In the genomic region with DNA sequence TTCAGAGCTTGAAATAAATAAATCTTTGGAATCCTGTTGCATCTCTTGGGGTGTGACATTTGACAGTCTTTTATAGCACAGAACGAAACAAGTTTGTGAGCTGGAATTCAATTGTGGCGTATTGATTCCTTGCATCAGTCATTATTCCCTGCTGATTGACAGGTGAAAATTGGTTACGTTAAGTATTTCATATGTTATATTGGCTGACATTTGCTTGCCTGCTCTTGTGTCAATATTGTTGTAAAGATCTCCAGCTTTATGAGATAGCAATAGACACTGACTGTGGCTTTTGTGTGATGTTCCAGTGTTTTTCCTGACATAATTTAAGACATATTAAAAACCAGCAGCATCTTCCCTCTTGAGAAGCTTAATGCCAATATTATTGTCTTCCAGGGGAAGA, we compare ENCODE assay signal across 26 cellular contexts.
DNase-seq lines count a peak whose midpoint lies in the region; ATAC-seq, FAIRE-seq and TF ChIP-seq lines count a peak whose summit lies in the region.
"Had no signal": no experiment of that assay in that cellular context is flagged by ENCODE, and none has a peak within 500 bp of the region (broad histone marks: within the 10 kb centered on the region; RNA-seq: fewer than 3 reads in every experiment).

No MANE protein-coding gene starts in this region.

- H3K36me3 Mint-ChIP-seq in astrocyte (ENCODE audit: low read depth, unreplicated experiment) = no peaks in the 10 kb centered on the region
- H3K36me3 Mint-ChIP-seq: CD14-positive monocyte; CD4-positive, alpha-beta memory T cell; CD4-positive, CD25-positive, alpha-beta regulatory T cell; CD8-positive, alpha-beta memory T cell had no signal

- no peak overlapping the region for H4K5ac ChIP-seq in IMR-90 (ENCODE audit: low read depth, low read length)

- peak; percentile 50 for FAIRE-seq in astrocyte (lab: Jason Lieb, UNC)
- FAIRE-seq: A204.1, GM12878, GM12892, GM18507 had no signal

- TF ChIP-seq CTCF in IMR-90 (conservative IDR thresholded peaks at IDR 0.05; ENCODE audit: low read depth, low read length) = no peak
- no peak for TF ChIP-seq CTCF in astrocyte (IDR thresholded peaks at IDR 0.05; ENCODE audit: insufficient read depth, low read depth, low read length)

- H2BK20ac ChIP-seq in IMR-90 (ENCODE audit: low read depth, low read length) = 0 out of 2 replicates have a peak overlapping the region, but pooled peaks have one; percentile 41

- no peaks in the 10 kb centered on the region for H3K27me3 Mint-ChIP-seq in astrocyte (ENCODE audit: low read depth, unreplicated experiment)
- H3K27me3 Mint-ChIP-seq: CD4-positive, alpha-beta memory T cell; CD4-positive, CD25-positive, alpha-beta regulatory T cell; CD8-positive, alpha-beta memory T cell had no signal

- H2AFZ ChIP-seq in IMR-90 (replicated peaks; ENCODE audit: low read length, poor library complexity) (no peak overlapping the region), astrocyte (ENCODE audit: low read depth, low read length) (no peak overlapping the region)

- H3K9me3 Mint-ChIP-seq in astrocyte (ENCODE audit: unreplicated experiment) = no peaks in the 10 kb centered on the region

- 0 out of 2 replicates have a peak, but pooled peaks cover 2% of the 10 kb centered on the region for H3K4me1 ChIP-seq in IMR-90 (ENCODE audit: control insufficient read depth, insufficient read depth, low read length)
- no peaks in the 10 kb centered on the region for H3K4me1 ChIP-seq in astrocyte (ENCODE audit: insufficient read depth, low read length)
- H3K4me1 ChIP-seq: BLaER1 had no signal

- H3K14ac ChIP-seq in IMR-90 (replicated peaks; ENCODE audit: low read depth, low read length) = no peak overlapping the region

- no TSS peak for BruUV-seq in IMR-90 (replicated peaks; lab: Mats Ljungman, UMichigan)

- ATAC-seq in IMR-90 (ENCODE audit: low read depth) (no peak), GM19351 (IDR thresholded peaks at IDR 0.05; ENCODE audit: unreplicated experiment) (no peak)
- ATAC-seq: GM12878 had no signal

- H3K27ac ChIP-seq in IMR-90 (ENCODE audit: insufficient read depth, low read length) (no peak overlapping the region), astrocyte (ENCODE audit: low read depth, low read length) (no peak overlapping the region)
- H3K27ac ChIP-seq: BLaER1 had no signal

- no peaks in the 10 kb centered on the region for H3K79me2 ChIP-seq in astrocyte (ENCODE audit: insufficient read depth, low read length)

- H3K4me3 Mint-ChIP-seq in astrocyte (ENCODE audit: unreplicated experiment) = no peak overlapping the region
- H3K4me3 Mint-ChIP-seq: CD14-positive monocyte; CD4-positive, alpha-beta memory T cell; CD4-positive, CD25-positive, alpha-beta regulatory T cell; CD8-positive, alpha-beta memory T cell had no signal

- no peak for DNase-seq in HEK293T (ENCODE audit: extremely low spot score)
- DNase-seq in IMR-90 = no peak
- DNase-seq in astrocyte (ENCODE audit: low read depth) = no peak
- no peak for DNase-seq in NCI-H2029 (lab: John Stamatoyannopoulos, UW)
- no peak for DNase-seq in dermis blood vessel endothelial cell
- DNase-seq: 8988T; ACHN; BE2C; C1 segment of cervical spinal cord; CD4-positive, alpha-beta memory T cell; CD4-positive, CD25-positive, alpha-beta regulatory T cell; CD8-positive, alpha-beta memory T cell; COR-L47; DMS 273 treated with DMSO at 0.1 percent for 48 hours; DMS153; DMS79; DND-41; EL; GDM1 had no signal

- no peak for TF ChIP-seq POLR2A in IMR-90 (IDR thresholded peaks at IDR 0.05; ENCODE audit: low read depth, low read length)

- H3K79me1 ChIP-seq in IMR-90 (ENCODE audit: low read depth in 1 of 2, low read length in 2 of 2) = no peaks in the 10 kb centered on the region

- H2AK5ac ChIP-seq in IMR-90 (ENCODE audit: low read depth, low read length) = no peak overlapping the region

- H4K91ac ChIP-seq in IMR-90 (ENCODE audit: insufficient read depth, low read depth, low read length) = no peak overlapping the region; the same call in 1 of the 2 replicates

- H3K4me2 ChIP-seq in IMR-90 (ENCODE audit: low read depth, low read length) = no peak overlapping the region
- H3K4me2 ChIP-seq in astrocyte (ENCODE audit: low read length) = no peak overlapping the region
- H3K4me2 ChIP-seq: BLaER1 had no signal

- H4K8ac ChIP-seq in IMR-90 (ENCODE audit: low read depth in 2 of 2, low read length in 2 of 2) = no peak overlapping the region

- POLR2A ChIA-PET in HEK293T (lab: Yijun Ruan, JAX) = no interaction called here
- POLR2A ChIA-PET in IMR-90 (lab: Charles Lee; ENCODE audit: unreplicated experiment) = no interaction called here

- TF ChIP-seq RAD21 in IMR-90 (IDR thresholded peaks at IDR 0.05; ENCODE audit: low read length) = no peak

- no peak overlapping the region for H3K4ac ChIP-seq in IMR-90 (ENCODE audit: low read depth, low read length)

- no peak overlapping the region for H3K18ac ChIP-seq in IMR-90 (ENCODE audit: low read depth, low read length)

- H3K9me3 ChIP-seq in IMR-90 (ENCODE audit: control insufficient read depth, insufficient read depth, low read length) = no peaks in the 10 kb centered on the region
- no peaks in the 10 kb centered on the region for H3K9me3 ChIP-seq in astrocyte (ENCODE audit: insufficient read depth, low read depth, low read length)
- H3K9me3 ChIP-seq: BE2C, BLaER1 had no signal

- intact Hi-C loops in IMR-90 (cut with micrococcal nuclease) = no loop called here

- no peak overlapping the region for H3K27ac Mint-ChIP-seq in astrocyte (ENCODE audit: unreplicated experiment)
- H3K27ac Mint-ChIP-seq: CD14-positive monocyte; CD4-positive, alpha-beta memory T cell; CD4-positive, CD25-positive, alpha-beta regulatory T cell; CD8-positive, alpha-beta memory T cell had no signal

- H3K23ac ChIP-seq in IMR-90 (ENCODE audit: low read depth, low read length) = no peak overlapping the region

- in situ Hi-C loops in IMR-90 (cut with MboI; ENCODE audit: low sequenced_read_pairs) = no loop called here

- dilution Hi-C loops in IMR-90 (cut with HindIII; ENCODE audit: low sequenced_read_pairs, unreplicated experiment) = no loop called here

- WGBS in IMR-90 (ENCODE audit: extremely low coverage in 2 of 2, insufficient read length in 1 of 2), 2 experiments = no CpG with 5 or more reads among the region's 3 CpGs

- no peak overlapping the region for H2BK5ac ChIP-seq in IMR-90 (ENCODE audit: low read depth, low read length, poor library complexity, severe bottlenecking)

- no peak overlapping the region for H2AK9ac ChIP-seq in IMR-90 (replicated peaks; ENCODE audit: low read depth, low read length, poor library complexity)

- H3K9ac ChIP-seq in IMR-90 (ENCODE audit: low read depth, low read length) (no peak overlapping the region), astrocyte (ENCODE audit: low read length) (no peak overlapping the region)
- H3K9ac ChIP-seq: BLaER1 had no signal

- H3K36me3 ChIP-seq in IMR-90 (ENCODE audit: control insufficient read depth, insufficient read depth, low read length) (no peaks in the 10 kb centered on the region), astrocyte (ENCODE audit: insufficient read depth, low read length) (no peaks in the 10 kb centered on the region)
- H3K36me3 ChIP-seq: BE2C, BLaER1 had no signal

- H3K4me1 Mint-ChIP-seq in astrocyte (ENCODE audit: low read depth, unreplicated experiment) = peaks cover 7% of the 10 kb centered on the region
- H3K4me1 Mint-ChIP-seq: CD14-positive monocyte; CD4-positive, alpha-beta memory T cell; CD4-positive, CD25-positive, alpha-beta regulatory T cell; CD8-positive, alpha-beta memory T cell had no signal

- peak overlapping the region; percentile 28; the same call in 1 of the 3 replicates for H2BK15ac ChIP-seq in IMR-90 (ENCODE audit: low read depth, low read length)

- no peaks in the 10 kb centered on the region for H4K20me1 ChIP-seq in IMR-90 (ENCODE audit: insufficient read depth, low read length)
- H4K20me1 ChIP-seq in astrocyte (ENCODE audit: insufficient read depth, low read length) = no peaks in the 10 kb centered on the region
- H4K20me1 ChIP-seq: BLaER1 had no signal

- no peaks in the 10 kb centered on the region; the same call in 1 of the 2 replicates for H3K9me1 ChIP-seq in IMR-90 (ENCODE audit: insufficient read depth, low read length)

- CTCF ChIA-PET in HEK293T (lab: Yijun Ruan, JAX) = no interaction called here
- CTCF ChIA-PET in IMR-90 (lab: Yijun Ruan, JAX) = no interaction called here

- H3K56ac ChIP-seq in IMR-90 (ENCODE audit: extremely low read depth, insufficient read depth, low read length) = no peak overlapping the region

- no peak overlapping the region for H2BK120ac ChIP-seq in IMR-90 (ENCODE audit: low read depth, low read length)

- no peaks in the 10 kb centered on the region for H3K27me3 ChIP-seq in IMR-90 (ENCODE audit: control insufficient read depth, insufficient read depth, low read length)
- H3K27me3 ChIP-seq in astrocyte (ENCODE audit: insufficient read depth, low read length) = no peaks in the 10 kb centered on the region
- H3K27me3 ChIP-seq: BE2C, BLaER1 had no signal

- H3K4me3 ChIP-seq in IMR-90 (ENCODE audit: insufficient read depth, low read depth, low read length) = no peak overlapping the region
- no peak overlapping the region for H3K4me3 ChIP-seq in astrocyte (ENCODE audit: insufficient read depth, low read depth, low read length)
- H3K4me3 ChIP-seq: BLaER1, GM12878 had no signal

TF ChIP-seq in HEK293T, 16 proteins besides CTCF, POLR2A, EP300 and RAD21:
- TF ChIP-seq FOXM1 (IDR thresholded peaks at IDR 0.05; ENCODE audit: borderline replicate concordance) (no peak), SP1 (IDR thresholded peaks at IDR 0.05) (no peak)
- TF ChIP-seq, protein P1, sequence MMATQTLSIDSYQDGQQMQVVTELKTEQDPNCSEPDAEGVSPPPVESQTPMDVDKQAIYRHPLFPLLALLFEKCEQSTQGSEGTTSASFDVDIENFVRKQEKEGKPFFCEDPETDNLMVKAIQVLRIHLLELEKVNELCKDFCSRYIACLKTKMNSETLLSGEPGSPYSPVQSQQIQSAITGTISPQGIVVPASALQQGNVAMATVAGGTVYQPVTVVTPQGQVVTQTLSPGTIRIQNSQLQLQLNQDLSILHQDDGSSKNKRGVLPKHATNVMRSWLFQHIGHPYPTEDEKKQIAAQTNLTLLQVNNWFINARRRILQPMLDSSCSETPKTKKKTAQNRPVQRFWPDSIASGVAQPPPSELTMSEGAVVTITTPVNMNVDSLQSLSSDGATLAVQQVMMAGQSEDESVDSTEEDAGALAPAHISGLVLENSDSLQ (IDR thresholded peaks at IDR 0.05) = peak; percentile 70

TF ChIP-seq in IMR-90, 13 proteins besides CTCF, POLR2A, EP300 and RAD21 (continues in another document):
- no peak for TF ChIP-seq MAZ (IDR thresholded peaks at IDR 0.05; ENCODE audit: borderline replicate concordance, low read depth, low read length)
- TF ChIP-seq SMC3 (IDR thresholded peaks at IDR 0.05; ENCODE audit: low read depth, low read length) = no peak
- TF ChIP-seq, protein P2, sequence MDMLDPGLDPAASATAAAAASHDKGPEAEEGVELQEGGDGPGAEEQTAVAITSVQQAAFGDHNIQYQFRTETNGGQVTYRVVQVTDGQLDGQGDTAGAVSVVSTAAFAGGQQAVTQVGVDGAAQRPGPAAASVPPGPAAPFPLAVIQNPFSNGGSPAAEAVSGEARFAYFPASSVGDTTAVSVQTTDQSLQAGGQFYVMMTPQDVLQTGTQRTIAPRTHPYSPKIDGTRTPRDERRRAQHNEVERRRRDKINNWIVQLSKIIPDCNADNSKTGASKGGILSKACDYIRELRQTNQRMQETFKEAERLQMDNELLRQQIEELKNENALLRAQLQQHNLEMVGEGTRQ (IDR thresholded peaks at IDR 0.05; ENCODE audit: low read depth, low read length) = no peak
- no peak for TF ChIP-seq RCOR1 (IDR thresholded peaks at IDR 0.05; ENCODE audit: insufficient replicate concordance, low read length)
